In the genomic region with DNA sequence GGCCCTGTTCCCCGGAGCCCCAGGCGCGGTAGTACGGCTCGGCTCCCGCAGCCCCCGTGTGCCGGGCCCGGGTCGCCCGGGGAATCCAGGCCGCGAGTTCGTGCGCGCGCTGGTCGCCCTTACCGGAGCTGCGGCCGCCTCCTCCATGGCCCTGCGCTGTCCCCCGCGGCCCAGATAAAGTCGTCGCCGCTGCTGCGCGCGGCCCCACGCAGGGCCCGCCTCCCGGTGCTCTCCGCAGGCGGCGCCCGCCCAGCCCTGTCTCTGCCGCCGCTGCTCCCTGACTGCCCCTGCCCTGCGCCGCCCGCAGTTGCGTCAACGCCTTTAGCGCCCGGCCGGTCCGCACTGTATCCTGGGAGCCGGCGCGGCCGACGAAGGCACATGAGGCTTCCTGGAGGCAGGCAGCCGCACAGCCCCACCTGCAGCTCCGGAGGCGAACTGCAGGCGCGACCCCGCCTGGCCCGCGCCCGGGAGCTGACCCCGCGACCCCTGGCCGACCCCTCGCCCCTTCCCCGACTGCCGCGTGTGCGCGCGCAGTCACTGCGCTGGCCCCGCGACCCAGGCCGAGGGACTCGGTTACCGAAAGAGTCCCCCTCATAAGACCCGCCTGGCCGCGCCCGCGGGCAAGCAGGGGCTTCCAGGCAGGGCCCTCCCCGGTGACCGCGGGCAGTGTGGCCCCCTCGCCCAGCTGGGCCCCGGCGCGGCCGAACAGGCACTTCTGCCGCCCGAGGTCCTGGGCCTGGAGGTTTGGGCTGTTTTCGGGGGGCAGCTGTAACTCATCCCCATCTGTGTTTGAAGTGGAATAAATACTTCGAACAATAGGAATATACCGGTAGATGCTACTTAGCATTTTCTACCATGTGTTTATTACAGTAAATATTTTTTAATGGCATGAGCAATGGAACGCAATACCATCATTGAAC, we compare ENCODE assay signal across 1 cellular context.
TF ChIP-seq lines count a peak whose summit lies in the region.

No MANE protein-coding gene starts in this region.

TF ChIP-seq in HepG2, 621 proteins besides CTCF, POLR2A, EP300 and RAD21 (continued from another document and continues in another):
- peak; percentile 71 for TF ChIP-seq MXD3 (CRISPR knock-in tag; IDR thresholded peaks at IDR 0.05)
- TF ChIP-seq SIN3A (IDR thresholded peaks at IDR 0.05; ENCODE audit: borderline replicate concordance, low read depth, low read length): peak; percentile 87; the same call in 1 of the 2 replicates
- peak; percentile 51; the same call in 1 of the 2 replicates for TF ChIP-seq ZNF790 (CRISPR knock-in tag; IDR thresholded peaks at IDR 0.05; ENCODE audit: borderline replicate concordance)
- TF ChIP-seq PRMT3 (CRISPR knock-in tag; IDR thresholded peaks at IDR 0.05; ENCODE audit: borderline replicate concordance, low read depth): no peak
- no peak for TF ChIP-seq HNF4A (CRISPR knock-in tag; IDR thresholded peaks at IDR 0.05)
- peak; percentile 82; the same call in 2 of the 3 replicates for TF ChIP-seq MXI1 (IDR thresholded peaks at IDR 0.05; ENCODE audit: borderline replicate concordance, low read depth, low read length)
- TF ChIP-seq ZNF766 (CRISPR knock-in tag; IDR thresholded peaks at IDR 0.05; ENCODE audit: borderline replicate concordance): no peak; the same call in 1 of the 2 replicates
- no peak for TF ChIP-seq ZKSCAN8 (CRISPR knock-in tag; IDR thresholded peaks at IDR 0.05; ENCODE audit: borderline replicate concordance)
- TF ChIP-seq ONECUT2 (CRISPR knock-in tag; IDR thresholded peaks at IDR 0.05): no peak
- no peak for TF ChIP-seq ZNF460 (CRISPR knock-in tag; IDR thresholded peaks at IDR 0.05; ENCODE audit: borderline replicate concordance)
- TF ChIP-seq GFI1 (CRISPR knock-in tag; IDR thresholded peaks at IDR 0.05; ENCODE audit: borderline replicate concordance): no peak
- TF ChIP-seq ZNF549 (CRISPR knock-in tag; IDR thresholded peaks at IDR 0.05): peak; percentile 61; the same call in 1 of the 2 replicates
- TF ChIP-seq AGO2 (optimal IDR thresholded peaks at IDR 0.05; ENCODE audit: low read depth, low read length): no peak
- TF ChIP-seq ZNF558 (CRISPR knock-in tag; IDR thresholded peaks at IDR 0.05; ENCODE audit: borderline replicate concordance): no peak; the same call in 1 of the 2 replicates
- TF ChIP-seq MAZ (IDR thresholded peaks at IDR 0.05; ENCODE audit: borderline replicate concordance, low read depth, low read length): peak; percentile 50
- TF ChIP-seq MAZ (CRISPR knock-in tag; IDR thresholded peaks at IDR 0.05; ENCODE audit: low read depth): peak; percentile 94
- 0 out of 2 replicates have a peak, but pooled peaks have one; percentile 35 for TF ChIP-seq HMG20A (CRISPR knock-in tag; IDR thresholded peaks at IDR 0.05; ENCODE audit: borderline replicate concordance)
- TF ChIP-seq HBP1 (CRISPR knock-in tag; IDR thresholded peaks at IDR 0.05; ENCODE audit: low read depth): no peak
- peak; percentile 67; the same call in 1 of the 2 replicates for TF ChIP-seq ZC3H13 (CRISPR knock-in tag; IDR thresholded peaks at IDR 0.05)
- TF ChIP-seq JUNB (CRISPR knock-in tag; IDR thresholded peaks at IDR 0.05; ENCODE audit: borderline replicate concordance): no peak
- TF ChIP-seq ZBTB38 (CRISPR knock-in tag; IDR thresholded peaks at IDR 0.05): peak; percentile 86; the same call in 1 of the 2 replicates
- TF ChIP-seq NRL (CRISPR knock-in tag; IDR thresholded peaks at IDR 0.05; ENCODE audit: borderline replicate concordance): peak; percentile 43; the same call in 1 of the 2 replicates
- peak; percentile 76; the same call in 1 of the 2 replicates for TF ChIP-seq ZFP82 (CRISPR knock-in tag; IDR thresholded peaks at IDR 0.05; ENCODE audit: borderline replicate concordance)
- no peak for TF ChIP-seq RFX5 (IDR thresholded peaks at IDR 0.05; ENCODE audit: low read depth, low read length)
- TF ChIP-seq NKX3-1 (CRISPR knock-in tag; IDR thresholded peaks at IDR 0.05): no peak
- peak; percentile 54; the same call in 1 of the 2 replicates for TF ChIP-seq ELF3 (CRISPR knock-in tag; IDR thresholded peaks at IDR 0.05)
- TF ChIP-seq CBX1 (IDR thresholded peaks at IDR 0.05; ENCODE audit: low read depth): no peak
- no peak; the same call in 1 of the 2 replicates for TF ChIP-seq ZNF629 (CRISPR knock-in tag; conservative IDR thresholded peaks at IDR 0.05)
- 0 out of 2 replicates have a peak, but pooled peaks have one; percentile 45 for TF ChIP-seq ZBTB34 (CRISPR knock-in tag; IDR thresholded peaks at IDR 0.05)
- no peak for TF ChIP-seq ATM (IDR thresholded peaks at IDR 0.05; ENCODE audit: borderline replicate concordance)
- peak; percentile 71; the same call in 1 of the 2 replicates for TF ChIP-seq BRD4 (CRISPR knock-in tag; IDR thresholded peaks at IDR 0.05)
- no peak for TF ChIP-seq LCORL (IDR thresholded peaks at IDR 0.05)
- peak; percentile 62 for TF ChIP-seq LCORL (CRISPR knock-in tag; IDR thresholded peaks at IDR 0.05)
- TF ChIP-seq ZNF678 (CRISPR knock-in tag; IDR thresholded peaks at IDR 0.05): peak; percentile 90; the same call in 1 of the 2 replicates
- TF ChIP-seq, protein P1, sequence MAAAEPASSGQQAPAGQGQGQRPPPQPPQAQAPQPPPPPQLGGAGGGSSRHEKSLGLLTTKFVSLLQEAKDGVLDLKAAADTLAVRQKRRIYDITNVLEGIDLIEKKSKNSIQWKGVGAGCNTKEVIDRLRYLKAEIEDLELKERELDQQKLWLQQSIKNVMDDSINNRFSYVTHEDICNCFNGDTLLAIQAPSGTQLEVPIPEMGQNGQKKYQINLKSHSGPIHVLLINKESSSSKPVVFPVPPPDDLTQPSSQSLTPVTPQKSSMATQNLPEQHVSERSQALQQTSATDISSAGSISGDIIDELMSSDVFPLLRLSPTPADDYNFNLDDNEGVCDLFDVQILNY (CRISPR knock-in tag; conservative IDR thresholded peaks at IDR 0.05): no peak; the same call in 1 of the 2 replicates
- TF ChIP-seq, protein P2, sequence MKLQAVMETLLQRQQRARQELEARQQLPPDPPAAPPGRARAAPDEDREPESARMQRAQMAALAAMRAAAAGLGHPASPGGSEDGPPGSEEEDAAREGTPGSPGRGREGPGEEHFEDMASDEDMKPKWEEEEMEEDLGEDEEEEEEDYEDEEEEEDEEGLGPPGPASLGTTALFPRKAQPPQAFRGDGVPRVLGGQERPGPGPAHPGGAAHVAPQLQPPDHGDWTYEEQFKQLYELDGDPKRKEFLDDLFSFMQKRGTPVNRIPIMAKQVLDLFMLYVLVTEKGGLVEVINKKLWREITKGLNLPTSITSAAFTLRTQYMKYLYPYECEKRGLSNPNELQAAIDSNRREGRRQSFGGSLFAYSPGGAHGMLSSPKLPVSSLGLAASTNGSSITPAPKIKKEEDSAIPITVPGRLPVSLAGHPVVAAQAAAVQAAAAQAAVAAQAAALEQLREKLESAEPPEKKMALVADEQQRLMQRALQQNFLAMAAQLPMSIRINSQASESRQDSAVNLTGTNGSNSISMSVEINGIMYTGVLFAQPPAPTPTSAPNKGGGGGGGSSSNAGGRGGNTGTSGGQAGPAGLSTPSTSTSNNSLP (IDR thresholded peaks at IDR 0.05; ENCODE audit: low read depth, low read length): no peak
- TF ChIP-seq SP1 (IDR thresholded peaks at IDR 0.05): no peak
- TF ChIP-seq SP1 (CRISPR knock-in tag; IDR thresholded peaks at IDR 0.05): peak; percentile 57; the same call in 1 of the 2 replicates
- TF ChIP-seq, protein P3, sequence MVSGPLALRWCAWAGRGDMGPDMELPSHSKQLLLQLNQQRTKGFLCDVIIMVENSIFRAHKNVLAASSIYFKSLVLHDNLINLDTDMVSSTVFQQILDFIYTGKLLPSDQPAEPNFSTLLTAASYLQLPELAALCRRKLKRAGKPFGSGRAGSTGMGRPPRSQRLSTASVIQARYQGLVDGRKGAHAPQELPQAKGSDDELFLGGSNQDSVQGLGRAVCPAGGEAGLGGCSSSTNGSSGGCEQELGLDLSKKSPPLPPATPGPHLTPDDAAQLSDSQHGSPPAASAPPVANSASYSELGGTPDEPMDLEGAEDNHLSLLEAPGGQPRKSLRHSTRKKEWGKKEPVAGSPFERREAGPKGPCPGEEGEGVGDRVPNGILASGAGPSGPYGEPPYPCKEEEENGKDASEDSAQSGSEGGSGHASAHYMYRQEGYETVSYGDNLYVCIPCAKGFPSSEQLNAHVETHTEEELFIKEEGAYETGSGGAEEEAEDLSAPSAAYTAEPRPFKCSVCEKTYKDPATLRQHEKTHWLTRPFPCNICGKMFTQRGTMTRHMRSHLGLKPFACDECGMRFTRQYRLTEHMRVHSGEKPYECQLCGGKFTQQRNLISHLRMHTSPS (CRISPR knock-in tag; IDR thresholded peaks at IDR 0.05; ENCODE audit: low read depth): no peak
- no peak for TF ChIP-seq ZBTB39 (CRISPR knock-in tag; IDR thresholded peaks at IDR 0.05)
- peak; percentile 92 for TF ChIP-seq ZNF547 (CRISPR knock-in tag; IDR thresholded peaks at IDR 0.05)
- peak; percentile 89; the same call in 1 of the 2 replicates for TF ChIP-seq NR2F2 (IDR thresholded peaks at IDR 0.05; ENCODE audit: borderline replicate concordance, low read depth)
- peak; percentile 60; the same call in 1 of the 2 replicates for TF ChIP-seq DR1 (CRISPR knock-in tag; IDR thresholded peaks at IDR 0.05)
- no peak for TF ChIP-seq ETS1 (CRISPR knock-in tag; IDR thresholded peaks at IDR 0.05)
- peak; percentile 88 for TF ChIP-seq CSRNP1 (CRISPR knock-in tag; IDR thresholded peaks at IDR 0.05)
- no peak for TF ChIP-seq RFX3 (CRISPR knock-in tag; IDR thresholded peaks at IDR 0.05)
- peak; percentile 34; the same call in 1 of the 2 replicates for TF ChIP-seq ZNF274 (CRISPR knock-in tag; IDR thresholded peaks at IDR 0.05)
